9 cellular contexts compared by ENCODE assay signal in genomic region chr9:21182810-21183736, GRCh38. TPM values are rescaled to one million over a fixed set of nuclear protein-coding genes. Genes with fewer than 3 reads are reported as not detected.
A peak's percentile ranks its signal among the peaks of the same experiment; 100 is the strongest.
DNase-seq lines count a peak whose midpoint lies in the region; ATAC-seq, FAIRE-seq and TF ChIP-seq lines count a peak whose summit lies in the region.
"Not testable (repeated sequence)": the region's sequence is repeated elsewhere in the genome, so short reads cannot be mapped to it uniquely, and the experiment has no call there.
"Had no signal": no experiment of that assay in that cellular context is flagged by ENCODE, and none has a peak within 500 bp of the region (broad histone marks: within the 10 kb centered on the region; RNA-seq: fewer than 3 reads in every experiment).

No MANE protein-coding gene starts in this region.

- H3K4me1 ChIP-seq in lower lobe of right lung, upper lobe of left lung: not testable (repeated sequence)

- not testable (repeated sequence) for H3K4me3 ChIP-seq in epithelial cell of esophagus (ENCODE audit: low read length); lower lobe of right lung; upper lobe of left lung

- not testable (repeated sequence) for H3K27me3 ChIP-seq in lower lobe of right lung (ENCODE audit: low read depth); upper lobe of left lung

- TF ChIP-seq POLR2A in GM12892 (IDR thresholded peaks at IDR 0.05; ENCODE audit: low read depth, low read length); upper lobe of left lung (IDR thresholded peaks at IDR 0.05): not testable (repeated sequence)

- not testable (repeated sequence) for H3K4me1 Mint-ChIP-seq in activated CD4-positive, alpha-beta T cell treated with anti-CD3 and anti-CD28 coated beads, Interleukin-2, amount 10 ng/mL, durations not matched to agents 24 days and 14 days

- not testable (repeated sequence) for H3K9me3 Mint-ChIP-seq in activated CD4-positive, alpha-beta T cell treated with anti-CD3 and anti-CD28 coated beads, Interleukin-2, amount 10 ng/mL, durations not matched to agents 24 days and 14 days

- H3K36me3 Mint-ChIP-seq in activated CD4-positive, alpha-beta T cell treated with anti-CD3 and anti-CD28 coated beads, Interleukin-2, amount 10 ng/mL, durations not matched to agents 24 days and 14 days (ENCODE audit: low read depth), result not testable (repeated sequence)

- H3K27ac Mint-ChIP-seq in activated CD4-positive, alpha-beta T cell treated with anti-CD3 and anti-CD28 coated beads, Interleukin-2, amount 10 ng/mL, durations not matched to agents 24 days and 14 days, result not testable (repeated sequence)

- 40 to 46% methylated on average over 4 of the region's 4 CpGs for WGBS in upper lobe of left lung, 2 donors

- DNase-seq in GM12892 (ENCODE audit: insufficient read length); lower lobe of right lung; upper lobe of left lung: not testable (repeated sequence)
- DNase-seq in NCI-H2081 (lab: John Stamatoyannopoulos, UW), result peak; percentile 3 to 26
- peak; percentile 77 for DNase-seq in activated CD4-positive, alpha-beta T cell treated with anti-CD3 and anti-CD28 coated beads, Interleukin-2, amount 10 ng/mL, durations not matched to agents 24 days and 14 days
- DNase-seq in epithelial cell of esophagus (ENCODE audit: low read depth), result peak; percentile 20

- peaks cover 19% of the 10 kb centered on the region for H3K27me3 Mint-ChIP-seq in activated CD4-positive, alpha-beta T cell treated with anti-CD3 and anti-CD28 coated beads, Interleukin-2, amount 10 ng/mL, durations not matched to agents 24 days and 14 days

- H3K27ac ChIP-seq in lower lobe of right lung, upper lobe of left lung: not testable (repeated sequence)

- H3K36me3 ChIP-seq in lower lobe of right lung, upper lobe of left lung: not testable (repeated sequence)

- H3K9me3 ChIP-seq in lower lobe of right lung, upper lobe of left lung: not testable (repeated sequence)

- TF ChIP-seq EP300 in upper lobe of left lung (IDR thresholded peaks at IDR 0.05), result not testable (repeated sequence)

- H3K4me3 Mint-ChIP-seq in activated CD4-positive, alpha-beta T cell treated with anti-CD3 and anti-CD28 coated beads, Interleukin-2, amount 10 ng/mL, durations not matched to agents 24 days and 14 days, result not testable (repeated sequence)

- intact Hi-C loops in activated CD4-positive, alpha-beta T cell treated with anti-CD3 and anti-CD28 coated beads, Interleukin-2, amount 10 ng/mL, durations not matched to agents 24 days and 14 days (cut with micrococcal nuclease); lower lobe of right lung (cut with DNase I): not testable (repeated sequence)

- FAIRE-seq in GM12892 (lab: Jason Lieb, UNC), result peak; percentile 48

- TF ChIP-seq CTCF in epithelial cell of esophagus (IDR thresholded peaks at IDR 0.05; ENCODE audit: insufficient read depth, low read depth, low read length, missing control alignments) (peak; percentile 43), lower lobe of right lung (IDR thresholded peaks at IDR 0.05) (peak; percentile 38), upper lobe of left lung (IDR thresholded peaks at IDR 0.05) (peak in 2 of 6 experiments; percentile 7 to 16)

- ATAC-seq in GM21528 (IDR thresholded peaks at IDR 0.05; ENCODE audit: low FRiP score, unreplicated experiment) (peak; percentile 97), HG03108 (IDR thresholded peaks at IDR 0.05; ENCODE audit: unreplicated experiment) (peak; percentile 89), lower lobe of right lung (peak; percentile 82 to 85), upper lobe of left lung (ENCODE audit: low FRiP score in 2 of 2) (peak; percentile 55 to 86)

RNA-seq across cellular contexts. Expression of gene IFNA4, which starts 4.3 kb away (rescaled TPM):
- not detected for polyA plus RNA-seq in GM12892 (2012; ENCODE audit: missing spikeins)
- not detected in 2 replicates for total RNA-seq in activated CD4-positive, alpha-beta T cell treated with anti-CD3 and anti-CD28 coated beads, Interleukin-2, amount 10 ng/mL, durations not matched to agents 24 days and 14 days
- total RNA-seq in lower lobe of right lung (not detected), upper lobe of left lung (1 to 10 TPM in 1 of 6 donors, not detected in 5; 2.1 TPM)
- total RNA-seq: urinary bladder had no signal
- polyA plus RNA-seq: urinary bladder had no signal

RNA-seq across cellular contexts. Expression of gene IFNA21, which starts 16.6 kb away (rescaled TPM):
- polyA plus RNA-seq in GM12892 (2012; ENCODE audit: missing spikeins), result not detected
- total RNA-seq in activated CD4-positive, alpha-beta T cell treated with anti-CD3 and anti-CD28 coated beads, Interleukin-2, amount 10 ng/mL, durations not matched to agents 24 days and 14 days, result not detected in 2 replicates
- total RNA-seq in lower lobe of right lung (not detected), upper lobe of left lung (not detected)
- total RNA-seq: urinary bladder had no signal
- polyA plus RNA-seq: urinary bladder had no signal

RNA-seq across cellular contexts. Expression of gene IFNA7, which starts 18.9 kb away (rescaled TPM):
- not detected for polyA plus RNA-seq in GM12892 (2012; ENCODE audit: missing spikeins)
- total RNA-seq in activated CD4-positive, alpha-beta T cell treated with anti-CD3 and anti-CD28 coated beads, Interleukin-2, amount 10 ng/mL, durations not matched to agents 24 days and 14 days, result not detected in 2 replicates
- total RNA-seq in lower lobe of right lung (not detected), upper lobe of left lung (not detected)
- total RNA-seq: urinary bladder had no signal
- polyA plus RNA-seq: urinary bladder had no signal

RNA-seq across cellular contexts. Expression of gene IFNA10, which starts 23.9 kb away (rescaled TPM):
- not detected for polyA plus RNA-seq in GM12892 (2012; ENCODE audit: missing spikeins)
- total RNA-seq in activated CD4-positive, alpha-beta T cell treated with anti-CD3 and anti-CD28 coated beads, Interleukin-2, amount 10 ng/mL, durations not matched to agents 24 days and 14 days, result not detected in 2 replicates
- total RNA-seq in lower lobe of right lung (not detected), upper lobe of left lung (not detected)
- total RNA-seq: urinary bladder had no signal
- polyA plus RNA-seq: urinary bladder had no signal

RNA-seq across cellular contexts. Expression of gene IFNA16, which starts 34.0 kb away (rescaled TPM):
- polyA plus RNA-seq in GM12892 (2012; ENCODE audit: missing spikeins), result not detected
- total RNA-seq in activated CD4-positive, alpha-beta T cell treated with anti-CD3 and anti-CD28 coated beads, Interleukin-2, amount 10 ng/mL, durations not matched to agents 24 days and 14 days, result not detected in 2 replicates
- total RNA-seq in lower lobe of right lung (not detected), upper lobe of left lung (not detected)
- total RNA-seq: urinary bladder had no signal
- polyA plus RNA-seq: urinary bladder had no signal
